In the genomic region with DNA sequence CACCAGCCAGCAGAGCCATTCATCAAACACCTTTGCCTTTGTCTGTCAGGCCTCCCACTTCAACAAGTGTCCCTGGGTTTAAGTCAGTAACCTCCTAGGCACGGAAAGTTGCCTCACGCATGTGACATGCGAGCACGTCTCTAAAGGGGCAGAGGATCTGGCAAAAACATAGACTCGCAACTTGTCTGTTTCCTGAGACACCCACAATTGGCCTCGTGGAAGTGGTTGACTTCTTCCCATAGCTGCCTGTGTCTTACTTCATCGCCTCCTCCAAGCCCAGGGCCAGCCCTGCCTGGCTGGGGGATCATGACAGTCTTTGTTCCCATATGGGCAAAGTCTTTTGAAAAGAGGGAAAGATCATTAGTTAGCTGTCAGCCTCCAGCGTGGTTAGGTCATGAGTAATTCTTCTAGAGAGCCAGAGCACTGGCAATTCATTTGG, we compare ENCODE assay signal across 7 cellular contexts. TPM values are rescaled to one million over a fixed set of nuclear protein-coding genes. Genes with fewer than 3 reads are reported as not detected.
DNase-seq lines count a peak whose midpoint lies in the region; ATAC-seq and TF ChIP-seq lines count a peak whose summit lies in the region.

No MANE protein-coding gene starts in this region.

- intact Hi-C loops in breast epithelium (cut with DNase I; ENCODE audit: low total_unique reads) (no loop called here), testis (cut with DNase I; ENCODE audit: low total_unique reads) (loop anchor here (5.0 kb wide), 2 partner anchors 104 to 474 kb away; partner anchors contain the start of gene ELL2)

- peaks cover 0 to 6% of the 10 kb centered on the region in 2 donors for H3K4me1 ChIP-seq in breast epithelium
- H3K4me1 ChIP-seq in liver (ENCODE audit: control insufficient read depth in 4 of 4, insufficient read depth in 4 of 4, low read length in 3 of 4), result peaks cover 5 to 51% (median 20%) of the 10 kb centered on the region in 4 donors
- H3K4me1 ChIP-seq in testis, result peaks cover 36% of the 10 kb centered on the region

- ATAC-seq in GM19351 (IDR thresholded peaks at IDR 0.05; ENCODE audit: unreplicated experiment) (no peak), GM21390 (IDR thresholded peaks at IDR 0.05; ENCODE audit: unreplicated experiment) (no peak)

- peak overlapping the region in 1 of 3 donors; percentile 44 for H3K4me3 ChIP-seq in breast epithelium
- H3K4me3 ChIP-seq in liver (ENCODE audit: low read depth in 1 of 3, low read length in 3 of 3), result no peak overlapping the region
- no peak overlapping the region for H3K4me3 ChIP-seq in testis

- H3K27ac ChIP-seq in breast epithelium (peak overlapping the region; percentile 84 to 87), liver (ENCODE audit: low read depth in 1 of 2, low read length in 2 of 2) (peak overlapping the region; percentile 91 to 97), testis (peak overlapping the region; percentile 82 to 88)

- H3K9ac ChIP-seq in liver (ENCODE audit: low read depth in 1 of 2, low read length in 2 of 2), result peak overlapping the region; percentile 25 to 92

- no peak for TF ChIP-seq RAD21 in liver (IDR thresholded peaks at IDR 0.05)

- WGBS in liver, result 61% methylated on average over 8 of the region's 8 CpGs
- 83 to 86% methylated on average over 8 of the region's 8 CpGs for WGBS in testis, 2 donors

- no peak for TF ChIP-seq CTCF in breast epithelium (IDR thresholded peaks at IDR 0.05)
- TF ChIP-seq CTCF in liver (IDR thresholded peaks at IDR 0.05; ENCODE audit: low read depth, low read length, missing input control), result no peak
- TF ChIP-seq CTCF in testis (IDR thresholded peaks at IDR 0.05), result no peak

- H3K36me3 ChIP-seq in breast epithelium (no peaks in the 10 kb centered on the region), liver (ENCODE audit: control insufficient read depth in 4 of 4, insufficient read depth in 3 of 4, low read depth in 1 of 4, low read length in 3 of 4) (no peaks in the 10 kb centered on the region), testis (ENCODE audit: low read depth, missing control alignments) (no peaks in the 10 kb centered on the region)

- H3K27me3 ChIP-seq in breast epithelium, result no peaks in the 10 kb centered on the region
- H3K27me3 ChIP-seq in liver (ENCODE audit: control insufficient read depth in 4 of 4, insufficient read depth in 4 of 4, low read length in 3 of 4), result no peaks in the 10 kb centered on the region
- no peaks in the 10 kb centered on the region for H3K27me3 ChIP-seq in testis

- DNase-seq in LHCN-M2 (ENCODE audit: low read depth) (peak; percentile 73), breast epithelium (ENCODE audit: low spot score in 2 of 2) (no peak), testis (no peak), foreskin melanocyte (no peak)

- no peak for TF ChIP-seq POLR2A in breast epithelium (IDR thresholded peaks at IDR 0.05)
- no peak for TF ChIP-seq POLR2A in testis (IDR thresholded peaks at IDR 0.05)

- no peaks in the 10 kb centered on the region for H3K9me3 ChIP-seq in breast epithelium
- no peaks in the 10 kb centered on the region for H3K9me3 ChIP-seq in liver (ENCODE audit: control insufficient read depth in 4 of 4, low read length in 3 of 4)
- H3K9me3 ChIP-seq in testis, result no peaks in the 10 kb centered on the region

TF ChIP-seq in liver, 16 proteins besides CTCF, POLR2A, EP300 and RAD21:
- TF ChIP-seq HNF4G (IDR thresholded peaks at IDR 0.05) (no peak), SP1 (IDR thresholded peaks at IDR 0.05) (no peak), FOXA2 (IDR thresholded peaks at IDR 0.05) (no peak), REST (IDR thresholded peaks at IDR 0.05) (no peak), EGR1 (IDR thresholded peaks at IDR 0.05; ENCODE audit: low read depth in 2 of 2) (no peak), JUND (IDR thresholded peaks at IDR 0.05) (no peak), HNF4A (conservative IDR thresholded peaks at IDR 0.05) (no peak), FOXA1 (IDR thresholded peaks at IDR 0.05) (no peak), GABPA (IDR thresholded peaks at IDR 0.05 in 1 of 2, conservative IDR thresholded peaks at IDR 0.05 in 1 of 2) (no peak), RXRA (IDR thresholded peaks at IDR 0.05) (no peak), NR2F2 (IDR thresholded peaks at IDR 0.05) (no peak), TAF1 (conservative IDR thresholded peaks at IDR 0.05) (no peak), YY1 (IDR thresholded peaks at IDR 0.05) (no peak), MAX (IDR thresholded peaks at IDR 0.05) (no peak)
- TF ChIP-seq, protein P1, sequence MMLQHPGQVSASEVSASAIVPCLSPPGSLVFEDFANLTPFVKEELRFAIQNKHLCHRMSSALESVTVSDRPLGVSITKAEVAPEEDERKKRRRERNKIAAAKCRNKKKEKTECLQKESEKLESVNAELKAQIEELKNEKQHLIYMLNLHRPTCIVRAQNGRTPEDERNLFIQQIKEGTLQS (IDR thresholded peaks at IDR 0.05), result no peak
- TF ChIP-seq, protein P2, sequence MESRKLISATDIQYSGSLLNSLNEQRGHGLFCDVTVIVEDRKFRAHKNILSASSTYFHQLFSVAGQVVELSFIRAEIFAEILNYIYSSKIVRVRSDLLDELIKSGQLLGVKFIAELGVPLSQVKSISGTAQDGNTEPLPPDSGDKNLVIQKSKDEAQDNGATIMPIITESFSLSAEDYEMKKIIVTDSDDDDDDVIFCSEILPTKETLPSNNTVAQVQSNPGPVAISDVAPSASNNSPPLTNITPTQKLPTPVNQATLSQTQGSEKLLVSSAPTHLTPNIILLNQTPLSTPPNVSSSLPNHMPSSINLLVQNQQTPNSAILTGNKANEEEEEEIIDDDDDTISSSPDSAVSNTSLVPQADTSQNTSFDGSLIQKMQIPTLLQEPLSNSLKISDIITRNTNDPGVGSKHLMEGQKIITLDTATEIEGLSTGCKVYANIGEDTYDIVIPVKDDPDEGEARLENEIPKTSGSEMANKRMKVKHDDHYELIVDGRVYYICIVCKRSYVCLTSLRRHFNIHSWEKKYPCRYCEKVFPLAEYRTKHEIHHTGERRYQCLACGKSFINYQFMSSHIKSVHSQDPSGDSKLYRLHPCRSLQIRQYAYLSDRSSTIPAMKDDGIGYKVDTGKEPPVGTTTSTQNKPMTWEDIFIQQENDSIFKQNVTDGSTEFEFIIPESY (IDR thresholded peaks at IDR 0.05), result no peak

RNA-seq across cellular contexts. Expression of gene GLRX, which starts 35.5 kb away (rescaled TPM):
- total RNA-seq in LHCN-M2 (2014; rRNA removed), result 108 and 119 TPM in 2 replicates
- 180 TPM for polyA plus RNA-seq in LHCN-M2 (2012)
- total RNA-seq in breast epithelium, result 100 to 1,000 TPM in 1 of 3 donors, 10 to 100 TPM in 2; 42.1 to 106 (median 72.8) TPM
- total RNA-seq in liver, result 10 to 100 TPM; 48.2 to 61.8 TPM
- 100 to 1,000 TPM; 152 to 187 TPM for polyA plus RNA-seq in liver
- 1 to 10 TPM; 4.5 to 5.4 TPM for total RNA-seq in testis
- 15.0 TPM for polyA plus RNA-seq in testis (ENCODE audit: insufficient read depth, low read depth, low replicate concordance)

Comparison
In these comparisons a context has a peak if more than half of its experiments do, and no peak if none do; other contexts are left out.
1. RNA of gene GLRX, which starts 35.5 kb away (total RNA-seq): 108 to 119 TPM in LHCN-M2, 42.1 to 106 TPM in breast epithelium and 48.2 to 61.8 TPM in liver; 4.5 to 5.4 TPM in testis; every median in the first group is over 4 times any median in the second.
2. Peak in every context shown above with its lines, with median percentiles within 50 percentile points of each other: H3K27ac ChIP-seq.